Comparison of ENCODE assay signal across 8 cellular contexts in genomic region chr6:160462551-160463109, GRCh38.
DNase-seq lines count a peak whose midpoint lies in the region; ATAC-seq and TF ChIP-seq lines count a peak whose summit lies in the region.

No MANE protein-coding gene starts in this region.

- H2AFZ ChIP-seq in OCI-LY7 (ENCODE audit: low read length) = no peak overlapping the region

- H3K27ac ChIP-seq in OCI-LY7 (ENCODE audit: low read depth, low read length, poor library complexity, severe bottlenecking) (no peak overlapping the region), uterus (no peak overlapping the region), sigmoid colon (no peak overlapping the region)

- H3K27me3 Mint-ChIP-seq in activated naive CD4-positive, alpha-beta T cell treated with anti-CD3 and anti-CD28 coated beads, Interleukin-2, amount 50 U/mL, for 24 hours = no peaks in the 10 kb centered on the region

- intact Hi-C loops in OCI-LY7 (cut with micrococcal nuclease; ENCODE audit: unreplicated experiment) = no loop called here
- intact Hi-C loops in uterus (cut with DNase I; ENCODE audit: low total_unique reads) = no loop called here
- intact Hi-C loops in sigmoid colon (cut with DNase I) = no loop called here

- H3K4me3 ChIP-seq in OCI-LY7 (ENCODE audit: low read depth, low read length, poor library complexity, severe bottlenecking) (no peak overlapping the region), uterus (no peak overlapping the region), sigmoid colon (no peak overlapping the region)

- peak overlapping the region; percentile 63 for H3K27ac Mint-ChIP-seq in activated naive CD4-positive, alpha-beta T cell treated with anti-CD3 and anti-CD28 coated beads, Interleukin-2, amount 50 U/mL, for 24 hours

- no peak for TF ChIP-seq EP300 in sigmoid colon (IDR thresholded peaks at IDR 0.05)

- no peaks in the 10 kb centered on the region for H3K27me3 ChIP-seq in uterus
- no peaks in the 10 kb centered on the region for H3K27me3 ChIP-seq in sigmoid colon

- H3K4me2 ChIP-seq in OCI-LY7 (ENCODE audit: low read length) = no peak overlapping the region

- no peaks in the 10 kb centered on the region for H3K4me1 ChIP-seq in OCI-LY7 (ENCODE audit: insufficient read depth, low read length, poor library complexity, severe bottlenecking)
- H3K4me1 ChIP-seq in uterus = no peaks in the 10 kb centered on the region
- H3K4me1 ChIP-seq in sigmoid colon = no peaks in the 10 kb centered on the region

- peaks cover 5% of the 10 kb centered on the region for H3K36me3 Mint-ChIP-seq in activated naive CD4-positive, alpha-beta T cell treated with anti-CD3 and anti-CD28 coated beads, Interleukin-2, amount 50 U/mL, for 24 hours

- peak overlapping the region; percentile 70 for H3K4me3 Mint-ChIP-seq in activated naive CD4-positive, alpha-beta T cell treated with anti-CD3 and anti-CD28 coated beads, Interleukin-2, amount 50 U/mL, for 24 hours

- no peaks in the 10 kb centered on the region for H3K79me2 ChIP-seq in OCI-LY7 (ENCODE audit: insufficient read depth, low read depth, low read length)

- TF ChIP-seq POLR2A in uterus (IDR thresholded peaks at IDR 0.05) (no peak), sigmoid colon (IDR thresholded peaks at IDR 0.05) (no peak)

- peaks cover 77% of the 10 kb centered on the region for H3K4me1 Mint-ChIP-seq in activated naive CD4-positive, alpha-beta T cell treated with anti-CD3 and anti-CD28 coated beads, Interleukin-2, amount 50 U/mL, for 24 hours

- H3K9me3 ChIP-seq in OCI-LY7 (ENCODE audit: low read length) = no peaks in the 10 kb centered on the region
- H3K9me3 ChIP-seq in uterus = no peaks in the 10 kb centered on the region
- no peaks in the 10 kb centered on the region for H3K9me3 ChIP-seq in sigmoid colon

- H3K9me2 ChIP-seq in OCI-LY7 (ENCODE audit: insufficient read depth, low read length) = no peaks in the 10 kb centered on the region

- H4K20me1 ChIP-seq in OCI-LY7 (ENCODE audit: insufficient read depth, low read length) = no peaks in the 10 kb centered on the region

- TF ChIP-seq CTCF in OCI-LY7 (conservative IDR thresholded peaks at IDR 0.05; ENCODE audit: low read length) = no peak
- TF ChIP-seq CTCF in uterus (IDR thresholded peaks at IDR 0.05) = no peak
- no peak for TF ChIP-seq CTCF in sigmoid colon (IDR thresholded peaks at IDR 0.05)

- no TSS peak for BruUV-seq in OCI-LY7 (replicated peaks; lab: Mats Ljungman, UMichigan)

- no peaks in the 10 kb centered on the region for H3K36me3 ChIP-seq in OCI-LY7 (ENCODE audit: insufficient read depth, low read length)
- H3K36me3 ChIP-seq in uterus = no peaks in the 10 kb centered on the region
- H3K36me3 ChIP-seq in sigmoid colon = no peaks in the 10 kb centered on the region

- H3K9me3 Mint-ChIP-seq in activated naive CD4-positive, alpha-beta T cell treated with anti-CD3 and anti-CD28 coated beads, Interleukin-2, amount 50 U/mL, for 24 hours = no peaks in the 10 kb centered on the region

- POLR2A ChIA-PET in OCI-LY7 (lab: Charles Lee) = no interaction called here

- DNase-seq in OCI-LY7 (ENCODE audit: low spot score) (peak; percentile 2), non-pigmented ciliary epithelial cell (ENCODE audit: low read depth) (peak; percentile 89), uterus (no peak), sigmoid colon (no peak), NCI-H1694 (lab: John Stamatoyannopoulos, UW) (no peak)

- WGBS in sigmoid colon, 2 donors = 32 to 75% methylated on average over 3 of the region's 3 CpGs

- ATAC-seq in GM18508 (IDR thresholded peaks at IDR 0.05; ENCODE audit: insufficient read depth, unreplicated experiment) = peak; percentile 99
- ATAC-seq in HG02678 (IDR thresholded peaks at IDR 0.05; ENCODE audit: unreplicated experiment) = peak; percentile 94

- CTCF ChIA-PET in OCI-LY7 (lab: Charles Lee; ENCODE audit: unreplicated experiment) = no interaction called here

Comparison
In these comparisons a context has a peak if more than half of its experiments do, and no peak if none do; other contexts are left out.
1. DNase-seq: peak in OCI-LY7 (single experiment) and non-pigmented ciliary epithelial cell (single experiment); none in uterus (0 of 2), sigmoid colon (single experiment) and NCI-H1694 (single experiment).